Comparison of ENCODE assay signal across 8 cellular contexts in genomic region chr9:90642570-90643539, GRCh38. TPM values are rescaled to one million over a fixed set of nuclear protein-coding genes. Genes with fewer than 3 reads are reported as not detected.
DNase-seq lines count a peak whose midpoint lies in the region; ATAC-seq, FAIRE-seq and TF ChIP-seq lines count a peak whose summit lies in the region.

Gene DIRAS2 (minus strand): TSS chr9:90642824. CDS start chr9:90613827, 28,997 bp downstream.

- H3K9me3 ChIP-seq in skeletal muscle satellite cell (replicated peaks; ENCODE audit: low read length) = no peaks in the 10 kb centered on the region

- H3K4me2 ChIP-seq in skeletal muscle satellite cell (ENCODE audit: low read length) = peak within 1 kb of the TSS; percentile 92

- ATAC-seq in HG02759 (IDR thresholded peaks at IDR 0.05; ENCODE audit: unreplicated experiment) (peak; percentile 63), GM19035 (IDR thresholded peaks at IDR 0.05; ENCODE audit: unreplicated experiment) (no peak)

- H3K4me1 ChIP-seq in skeletal muscle satellite cell (ENCODE audit: control insufficient read depth, insufficient read depth, low read length) = peaks cover 3% of the 10 kb centered on the region

- peak; percentile 36 for DNase-seq in DMS 273 treated with DMSO at 0.1 percent for 48 hours (lab: John Stamatoyannopoulos, UW)
- DNase-seq in NCI-H774 (lab: John Stamatoyannopoulos, UW) = peak; percentile 94
- peak; percentile 59 for DNase-seq in bronchial epithelial cell (ENCODE audit: low read depth)
- DNase-seq in iPS-NIHi7 (ENCODE audit: extremely low spot score) = peak; percentile 73
- DNase-seq in HuH-7 (ENCODE audit: low spot score) = no peak

- no peak within 1 kb of the TSS for H3K9ac ChIP-seq in skeletal muscle satellite cell (ENCODE audit: low read depth, low read length)

- H3K27me3 ChIP-seq in bronchial epithelial cell (ENCODE audit: control insufficient read depth, insufficient read depth, low read length) = peaks cover 7% of the 10 kb centered on the region
- peaks cover 47% of the 10 kb centered on the region for H3K27me3 ChIP-seq in skeletal muscle satellite cell (ENCODE audit: control insufficient read depth, insufficient read depth, low read length)

- H3K36me3 ChIP-seq in bronchial epithelial cell (ENCODE audit: control insufficient read depth, insufficient read depth, low read length) = no peaks in the 10 kb centered on the region
- H3K36me3 ChIP-seq in skeletal muscle satellite cell (ENCODE audit: insufficient read depth, low read length) = no peaks in the 10 kb centered on the region

- peak; percentile 43 for TF ChIP-seq CTCF in bronchial epithelial cell (IDR thresholded peaks at IDR 0.05; ENCODE audit: insufficient read depth, low read length, severe bottlenecking)

- H3K4me3 ChIP-seq in bronchial epithelial cell (ENCODE audit: low read depth, low read length) = peak within 1 kb of the TSS; percentile 33
- H3K4me3 ChIP-seq in skeletal muscle satellite cell (ENCODE audit: low read length) = peak within 1 kb of the TSS; percentile 74

- no peak for FAIRE-seq in bronchial epithelial cell (lab: Jason Lieb, UNC)

RNA-seq across cellular contexts. Expression of gene DIRAS2, which starts in this region (rescaled TPM):
- total RNA-seq in bronchial epithelial cell = under 0.01 TPM in 1 of 2 replicates, not detected in the other
- not detected in 2 replicates for total RNA-seq in skeletal muscle satellite cell (2012; rRNA removed)

Comparison
In these comparisons a context has a peak if more than half of its experiments do, and no peak if none do; other contexts are left out.
1. Peak in DNase-seq and H3K4me3 ChIP-seq in bronchial epithelial cell; RNA of the gene not detected or under 1 TPM.